In genomic region chr4:7701866-7702649, GRCh38 we compare ENCODE assay signal across 26 cellular contexts.
A peak's percentile ranks its signal among the peaks of the same experiment; 100 is the strongest.
DNase-seq lines count a peak whose midpoint lies in the region; ATAC-seq and TF ChIP-seq lines count a peak whose summit lies in the region.
"Had no signal": no experiment of that assay in that cellular context is flagged by ENCODE, and none has a peak within 500 bp of the region (broad histone marks: within the 10 kb centered on the region; RNA-seq: fewer than 3 reads in every experiment).

No MANE protein-coding gene starts in this region.

- H3K9me3 ChIP-seq in BLaER1 treated with 17β-estradiol and CSF1 and Interleukin-3, amounts not matched to agents 10 nM and 100 nM (replicated peaks in 1 of 11) = no peaks in the 10 kb centered on the region
- no peaks in the 10 kb centered on the region for H3K9me3 ChIP-seq in WERI-Rb-1 (ENCODE audit: severe bottlenecking)
- H3K9me3 ChIP-seq: breast epithelium, lower lobe of right lung, mucosa of descending colon, suprapubic skin had no signal

- no peak for TF ChIP-seq CTCF in WERI-Rb-1 (IDR thresholded peaks at IDR 0.05; ENCODE audit: low read depth, low read length)
- no peak for TF ChIP-seq CTCF in neural crest cell (conservative IDR thresholded peaks at IDR 0.05)

- H3K9me3 Mint-ChIP-seq in activated CD4-positive, alpha-beta T cell treated with anti-CD3 and anti-CD28 coated beads for 36 hours (ENCODE audit: low read depth) = no peaks in the 10 kb centered on the region
- no peaks in the 10 kb centered on the region for H3K9me3 Mint-ChIP-seq in neural crest cell
- H3K9me3 Mint-ChIP-seq: natural killer cell; stimulated activated naive B cell treated with anti-CD40 and anti-IgM and Interleukin-4, amounts not matched to agents 10 μg/mL and 1 μg/mL and 100 μg/mL, for 72 hours had no signal

- no peaks in the 10 kb centered on the region for H3K36me3 ChIP-seq in BLaER1 treated with 17β-estradiol and CSF1 and Interleukin-3, amounts not matched to agents 10 nM and 100 nM
- peaks cover 9% of the 10 kb centered on the region for H3K36me3 ChIP-seq in WERI-Rb-1
- H3K36me3 ChIP-seq: breast epithelium, lower lobe of right lung, suprapubic skin had no signal

- peak overlapping the region; percentile 45 to 74 (median 65) for H3K4me2 ChIP-seq in BLaER1 treated with 17β-estradiol and CSF1 and Interleukin-3, amounts not matched to agents 10 nM and 100 nM

- H3K4me3 ChIP-seq in BLaER1 treated with 17β-estradiol and CSF1 and Interleukin-3, amounts not matched to agents 10 nM and 100 nM = no peak overlapping the region
- H3K4me3 ChIP-seq in WERI-Rb-1 (ENCODE audit: low read depth, low read length) = no peak overlapping the region
- H3K4me3 ChIP-seq: breast epithelium, K562, lower lobe of right lung, mucosa of descending colon, suprapubic skin had no signal

- no peak overlapping the region for H3K4me3 Mint-ChIP-seq in activated CD4-positive, alpha-beta T cell treated with anti-CD3 and anti-CD28 coated beads for 36 hours
- no peak overlapping the region for H3K4me3 Mint-ChIP-seq in neural crest cell
- H3K4me3 Mint-ChIP-seq: activated naive CD8-positive, alpha-beta T cell; natural killer cell; stimulated activated naive B cell treated with anti-CD40 and anti-IgM and Interleukin-4, amounts not matched to agents 10 μg/mL and 1 μg/mL and 100 μg/mL, for 72 hours; T-helper 17 cell had no signal

- no peaks in the 10 kb centered on the region for H3K36me3 Mint-ChIP-seq in activated CD4-positive, alpha-beta T cell treated with anti-CD3 and anti-CD28 coated beads for 36 hours (ENCODE audit: low read depth)
- no peaks in the 10 kb centered on the region for H3K36me3 Mint-ChIP-seq in neural crest cell (ENCODE audit: low read depth)
- H3K36me3 Mint-ChIP-seq: activated naive CD8-positive, alpha-beta T cell; natural killer cell; stimulated activated naive B cell treated with anti-CD40 and anti-IgM and Interleukin-4, amounts not matched to agents 10 μg/mL and 1 μg/mL and 100 μg/mL, for 72 hours had no signal

- peak overlapping the region in 3 of 11 experiments; percentile 18 to 35 (median 26); a peak in 2 of 22 replicates for H3K9ac ChIP-seq in BLaER1 treated with 17β-estradiol and CSF1 and Interleukin-3, amounts not matched to agents 10 nM and 100 nM

- peak overlapping the region in 7 of 11 experiments; percentile 20 to 55 (median 41); a peak in 9 of 22 replicates for H3K27ac ChIP-seq in BLaER1 treated with 17β-estradiol and CSF1 and Interleukin-3, amounts not matched to agents 10 nM and 100 nM
- peak overlapping the region; percentile 72 for H3K27ac ChIP-seq in WERI-Rb-1
- H3K27ac ChIP-seq: breast epithelium, lower lobe of right lung, suprapubic skin had no signal

- no peaks in the 10 kb centered on the region for H3K4me1 Mint-ChIP-seq in activated CD4-positive, alpha-beta T cell treated with anti-CD3 and anti-CD28 coated beads for 36 hours
- H3K4me1 Mint-ChIP-seq in neural crest cell = peaks cover 6% of the 10 kb centered on the region
- H3K4me1 Mint-ChIP-seq: stimulated activated naive B cell treated with anti-CD40 and anti-IgM and Interleukin-4, amounts not matched to agents 10 μg/mL and 1 μg/mL and 100 μg/mL, for 72 hours had no signal

- DNase-seq in activated CD4-positive, alpha-beta T cell treated with anti-CD3 and anti-CD28 coated beads for 36 hours = no peak
- no peak for DNase-seq in activated CD4-positive, alpha-beta T cell treated with anti-CD3 and anti-CD28 coated beads, Interleukin-2, amount 50 U/mL, for 4 hours
- peak; percentile 62 for DNase-seq in WERI-Rb-1
- DNase-seq in neural crest cell (ENCODE audit: low read depth, low spot score) = no peak
- DNase-seq in NCI-H345 (lab: John Stamatoyannopoulos, UW) = no peak
- no peak for DNase-seq in NCI-H1105 (lab: John Stamatoyannopoulos, UW)
- DNase-seq in stimulated activated CD4-positive, alpha-beta T cell treated with anti-CD3 and anti-CD28 coated beads, Interleukin-4, amount 100 ng/mL, for 1 hour = no peak
- DNase-seq: activated CD8-positive, alpha-beta memory T cell treated with anti-CD3 and anti-CD28 coated beads for 24 hours; activated T-cell treated with anti-CD3 and anti-CD28 coated beads for 4 hours; DMS53; effector CD4-positive, alpha-beta T cell; hypothalamus; lower lobe of right lung; mucosa of descending colon; natural killer cell; NCI-H1092 treated with DMSO at 0.1 percent for 48 hours; NCI-H187 treated with DMSO at 0.1 percent for 48 hours; NCI-H524 treated with DMSO at 0.1 percent for 48 hours; stimulated activated naive B cell treated with anti-CD40 and anti-IgM and Interleukin-4, amounts not matched to agents 10 μg/mL and 1 μg/mL and 100 μg/mL, for 72 hours; T-helper 17 cell had no signal

- peaks cover 7% of the 10 kb centered on the region for H3K27me3 Mint-ChIP-seq in activated CD4-positive, alpha-beta T cell treated with anti-CD3 and anti-CD28 coated beads for 36 hours
- H3K27me3 Mint-ChIP-seq in neural crest cell (ENCODE audit: low read depth) = no peaks in the 10 kb centered on the region

- POLR2A ChIA-PET in activated CD4-positive, alpha-beta T cell treated with anti-CD3 and anti-CD28 coated beads for 36 hours (lab: Charles Lee) = no interaction called here

- H4K20me1 ChIP-seq in BLaER1 treated with 17β-estradiol and CSF1 and Interleukin-3, amounts not matched to agents 10 nM and 100 nM = peaks cover 0 to 15% (median 0%) of the 10 kb centered on the region in 11 experiments; a peak in 4 of 22 replicates

- CTCF ChIA-PET in activated CD4-positive, alpha-beta T cell treated with anti-CD3 and anti-CD28 coated beads for 36 hours (lab: Charles Lee) = interaction anchor here (0.6 kb wide), 1 partner anchor 18 kb away, joined by 3 read pairs; no protein-coding TSS in a partner anchor

- ATAC-seq in activated CD4-positive, alpha-beta T cell treated with anti-CD3 and anti-CD28 coated beads for 36 hours = peak; percentile 16
- ATAC-seq: K562; lower lobe of right lung; mucosa of descending colon; natural killer cell; SK-N-SH treated with all-trans-retinoic acid at 6 μM for 48 hours; stimulated activated naive B cell treated with anti-CD40 and anti-IgM and Interleukin-4, amounts not matched to agents 10 μg/mL and 1 μg/mL and 100 μg/mL, for 72 hours; T-helper 17 cell had no signal

- H3K4me1 ChIP-seq in BLaER1 treated with 17β-estradiol and CSF1 and Interleukin-3, amounts not matched to agents 10 nM and 100 nM = peaks cover 54 to 82% (median 68%) of the 10 kb centered on the region in 10 experiments
- H3K4me1 ChIP-seq: lower lobe of right lung had no signal

- intact Hi-C loops in activated CD4-positive, alpha-beta T cell treated with anti-CD3 and anti-CD28 coated beads for 36 hours (cut with DNase I, micrococcal nuclease) = no loop called here

- no peak overlapping the region for H3K27ac Mint-ChIP-seq in activated CD4-positive, alpha-beta T cell treated with anti-CD3 and anti-CD28 coated beads for 36 hours
- H3K27ac Mint-ChIP-seq in neural crest cell (ENCODE audit: unreplicated experiment) = peak overlapping the region; percentile 87
- H3K27ac Mint-ChIP-seq: activated naive CD8-positive, alpha-beta T cell; natural killer cell; stimulated activated naive B cell treated with anti-CD40 and anti-IgM and Interleukin-4, amounts not matched to agents 10 μg/mL and 1 μg/mL and 100 μg/mL, for 72 hours; T-helper 17 cell had no signal

- no peaks in the 10 kb centered on the region for H3K27me3 ChIP-seq in BLaER1 treated with 17β-estradiol and CSF1 and Interleukin-3, amounts not matched to agents 10 nM and 100 nM
- H3K27me3 ChIP-seq in WERI-Rb-1 (ENCODE audit: insufficient read depth, low read depth, severe bottlenecking) = no peaks in the 10 kb centered on the region
